ENCODE assay signal across 8 cellular contexts in the genomic region with DNA sequence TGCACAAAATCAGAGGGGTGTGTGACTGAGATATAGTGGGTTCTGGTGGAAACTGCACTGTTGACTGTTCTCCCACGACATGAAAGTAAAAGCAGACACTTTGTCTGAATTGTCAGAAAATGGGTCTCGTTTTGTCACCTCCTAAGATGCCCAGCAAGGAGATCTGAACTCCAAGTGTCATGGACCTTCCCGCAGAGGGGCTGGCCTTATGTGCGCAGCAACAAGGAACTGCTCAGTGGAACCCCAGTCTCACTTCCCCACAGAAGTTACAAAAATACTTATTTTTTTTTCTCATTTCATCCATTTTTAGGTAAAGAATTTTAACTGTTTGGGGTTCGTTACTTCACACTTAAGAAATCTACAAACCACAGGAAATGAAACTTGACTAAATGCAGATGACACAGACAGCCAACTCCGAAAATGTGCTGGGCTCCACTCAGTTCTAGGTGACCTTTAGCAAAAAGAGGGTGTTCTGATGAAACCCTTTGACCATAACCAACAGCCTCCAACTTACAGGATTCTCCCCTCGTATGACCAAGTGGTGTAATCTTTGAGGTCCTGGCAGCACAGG.
A peak's percentile ranks its signal among the peaks of the same experiment; 100 is the strongest.
DNase-seq lines count a peak whose midpoint lies in the region; ATAC-seq, FAIRE-seq and TF ChIP-seq lines count a peak whose summit lies in the region.

No MANE protein-coding gene starts in this region.

- no peak for TF ChIP-seq RAD21 in HepG2 (CRISPR knock-in tag; IDR thresholded peaks at IDR 0.05)

- in situ Hi-C loops in HepG2 (cut with HindIII; ENCODE audit: extremely low pct_ligation_motif_present, low pct_unique_long_range_greater_than_20kb), result no loop called here

- peak overlapping the region; percentile 64 for H3K4me3 Mint-ChIP-seq in activated CD4-positive, alpha-beta T cell treated with anti-CD3 and anti-CD28 coated beads, Interleukin-2, amount 10 ng/mL, durations not matched to agents 24 days and 14 days

- H3K14ac ChIP-seq in mesenchymal stem cell (ENCODE audit: low read length in 2 of 2), result no peak overlapping the region

- BruUV-seq in HepG2 (replicated peaks; lab: Mats Ljungman, UMichigan), result no TSS peak

- H4K20me1 ChIP-seq in HepG2 (ENCODE audit: insufficient read depth, low read length), result no peaks in the 10 kb centered on the region

- peak overlapping the region; percentile 92 for H3K27ac Mint-ChIP-seq in activated CD4-positive, alpha-beta T cell treated with anti-CD3 and anti-CD28 coated beads, Interleukin-2, amount 10 ng/mL, durations not matched to agents 24 days and 14 days

- H3K18ac ChIP-seq in mesenchymal stem cell (ENCODE audit: low read depth in 1 of 2, low read length in 2 of 2), result no peak overlapping the region

- H3K79me1 ChIP-seq in mesenchymal stem cell (replicated peaks; ENCODE audit: low read length, poor library complexity, severe bottlenecking), result no peaks in the 10 kb centered on the region

- H2BK5ac ChIP-seq in mesenchymal stem cell (ENCODE audit: low read depth, low read length, poor library complexity, severe bottlenecking), result no peak overlapping the region

- H2BK15ac ChIP-seq in mesenchymal stem cell (ENCODE audit: low read depth, poor library complexity, severe bottlenecking), result no peak overlapping the region

- peaks cover 7% of the 10 kb centered on the region for H3K36me3 Mint-ChIP-seq in activated CD4-positive, alpha-beta T cell treated with anti-CD3 and anti-CD28 coated beads, Interleukin-2, amount 10 ng/mL, durations not matched to agents 24 days and 14 days (ENCODE audit: low read depth)

- no peaks in the 10 kb centered on the region for H3K27me3 ChIP-seq in right lobe of liver
- H3K27me3 ChIP-seq in HepG2 (ENCODE audit: control insufficient read depth in 1 of 2, insufficient read depth in 2 of 2, low read length in 2 of 2), result peaks cover 0 to 20% of the 10 kb centered on the region in 2 experiments; a peak in 1 of 5 replicates
- no peaks in the 10 kb centered on the region for H3K27me3 ChIP-seq in mesenchymal stem cell (ENCODE audit: control insufficient read depth in 1 of 2, insufficient read depth in 1 of 2, low read length in 2 of 2)

- intact Hi-C loops in right lobe of liver (cut with DNase I) (no loop called here), HepG2 (cut with micrococcal nuclease; ENCODE audit: unreplicated experiment) (no loop called here)
- intact Hi-C loops in activated CD4-positive, alpha-beta T cell treated with anti-CD3 and anti-CD28 coated beads, Interleukin-2, amount 10 ng/mL, durations not matched to agents 24 days and 14 days (cut with micrococcal nuclease), result loop anchor here (1.0 to 10.0 kb wide), 9 partner anchors 11 to 475 kb away; partner anchors contain the start of genes CDNF, DCLRE1C, HSPA14 and MEIG1

- CTCF ChIA-PET in HepG2 (lab: Yijun Ruan, JAX; ENCODE audit: low intra/inter-chr PET ratio, low total read pairs), result no interaction called here

- peaks cover 11% of the 10 kb centered on the region for H3K9me3 Mint-ChIP-seq in activated CD4-positive, alpha-beta T cell treated with anti-CD3 and anti-CD28 coated beads, Interleukin-2, amount 10 ng/mL, durations not matched to agents 24 days and 14 days

- no peaks in the 10 kb centered on the region for H3K79me2 ChIP-seq in HepG2 (ENCODE audit: insufficient read depth, low read length)

- H3K23ac ChIP-seq in mesenchymal stem cell (ENCODE audit: low read length in 2 of 2), result no peak overlapping the region

- H3K4me1 ChIP-seq in right lobe of liver (peaks cover 0 to 4% (median 0%) of the 10 kb centered on the region in 4 donors), HepG2 (ENCODE audit: insufficient read depth, low read length) (no peaks in the 10 kb centered on the region), mesenchymal stem cell (ENCODE audit: control insufficient read depth, insufficient read depth, low read depth, low read length) (peaks cover 4% of the 10 kb centered on the region)

- H3K36me3 ChIP-seq in right lobe of liver, result no peaks in the 10 kb centered on the region
- H3K36me3 ChIP-seq in HepG2 (replicated peaks in 1 of 2; ENCODE audit: control insufficient read depth in 1 of 2, insufficient read depth in 2 of 2, low read length in 2 of 2), result no peaks in the 10 kb centered on the region
- H3K36me3 ChIP-seq in mesenchymal stem cell (ENCODE audit: control insufficient read depth in 1 of 2, insufficient read depth in 2 of 2, low read depth in 1 of 2, low read length in 2 of 2), result no peaks in the 10 kb centered on the region

- TF ChIP-seq POLR2A in right lobe of liver (IDR thresholded peaks at IDR 0.05) (no peak), HepG2 (IDR thresholded peaks at IDR 0.05; ENCODE audit: insufficient read depth in 1 of 2, low read depth in 2 of 2, low read length in 2 of 2) (no peak)

- H2BK120ac ChIP-seq in mesenchymal stem cell (ENCODE audit: low read depth, low read length), result no peak overlapping the region

- H3K4ac ChIP-seq in mesenchymal stem cell (ENCODE audit: low read depth in 1 of 2, low read length in 2 of 2), result no peak overlapping the region

- no peak overlapping the region for H4K91ac ChIP-seq in mesenchymal stem cell (ENCODE audit: low read length)

- no peaks in the 10 kb centered on the region for H3K9me3 ChIP-seq in right lobe of liver
- no peaks in the 10 kb centered on the region for H3K9me3 ChIP-seq in HepG2 (ENCODE audit: low read length)
- H3K9me3 ChIP-seq in mesenchymal stem cell (ENCODE audit: control insufficient read depth, low read length), result no peaks in the 10 kb centered on the region

- FAIRE-seq in HepG2 (lab: Jason Lieb, UNC), result no peak

- H2AK5ac ChIP-seq in mesenchymal stem cell (ENCODE audit: low read length, severe bottlenecking), result no peak overlapping the region

- H3K4me2 ChIP-seq in HepG2 (ENCODE audit: low read depth, low read length) (no peak overlapping the region), mesenchymal stem cell (ENCODE audit: low read length, poor library complexity, severe bottlenecking) (no peak overlapping the region)

- TF ChIP-seq EP300 in HepG2 (IDR thresholded peaks at IDR 0.05; ENCODE audit: low read depth in 2 of 2, low read length in 2 of 2) (no peak), HepG2 (CRISPR knock-in tag; IDR thresholded peaks at IDR 0.05; ENCODE audit: borderline replicate concordance) (no peak)

- H2BK12ac ChIP-seq in mesenchymal stem cell (ENCODE audit: low read length in 2 of 2), result peak overlapping the region in 1 of 2 experiments; percentile 15

- DNase-seq in right lobe of liver, result peak in 2 of 3 donors; percentile 30 to 60
- no peak for DNase-seq in HepG2 (ENCODE audit: low spot score)
- peak; percentile 89 for DNase-seq in activated CD4-positive, alpha-beta T cell treated with anti-CD3 and anti-CD28 coated beads, Interleukin-2, amount 10 ng/mL, durations not matched to agents 24 days and 14 days
- peak; percentile 2 for DNase-seq in midbrain (lab: John Stamatoyannopoulos, UW)
- no peak for DNase-seq in mesenchymal stem cell
- no peak for DNase-seq in UCSD-AML1 (lab: John Stamatoyannopoulos, UW; ENCODE audit: unreplicated experiment)
- DNase-seq in retina, result no peak

- 63% methylated on average over 7 of the region's 7 CpGs for WGBS in right lobe of liver (ENCODE audit: insufficient coverage, low coverage, low lambda C conversion rate, missing lambda C conversion rate)
- WGBS in HepG2 (ENCODE audit: low lambda C conversion rate), result 33% methylated on average over 7 of the region's 7 CpGs
- 75% methylated on average over 6 of the region's 7 CpGs for WGBS in mesenchymal stem cell

- H3K27me3 Mint-ChIP-seq in activated CD4-positive, alpha-beta T cell treated with anti-CD3 and anti-CD28 coated beads, Interleukin-2, amount 10 ng/mL, durations not matched to agents 24 days and 14 days, result no peaks in the 10 kb centered on the region

- no peak overlapping the region for H3K9ac ChIP-seq in HepG2 (ENCODE audit: insufficient read depth, low read depth, low read length)
- no peak overlapping the region for H3K9ac ChIP-seq in mesenchymal stem cell (ENCODE audit: low read length)

- no peak overlapping the region for H4K8ac ChIP-seq in mesenchymal stem cell (ENCODE audit: low read length)

- peaks cover 60% of the 10 kb centered on the region for H3K4me1 Mint-ChIP-seq in activated CD4-positive, alpha-beta T cell treated with anti-CD3 and anti-CD28 coated beads, Interleukin-2, amount 10 ng/mL, durations not matched to agents 24 days and 14 days

- no peak for TF ChIP-seq CTCF in right lobe of liver (IDR thresholded peaks at IDR 0.05)
- no peak for TF ChIP-seq CTCF in HepG2 (CRISPR knock-in tag; IDR thresholded peaks at IDR 0.05)

- no peak overlapping the region for H2AFZ ChIP-seq in HepG2 (ENCODE audit: low read length)
- H2AFZ ChIP-seq in mesenchymal stem cell (ENCODE audit: low read depth, low read length), result no peak overlapping the region

- POLR2A ChIA-PET in HepG2 (lab: Yijun Ruan, JAX), result no interaction called here

- H3K27ac ChIP-seq in right lobe of liver (no peak overlapping the region), HepG2 (ENCODE audit: extremely low read length, insufficient read depth, low read length) (no peak overlapping the region), mesenchymal stem cell (ENCODE audit: low read length, poor library complexity, severe bottlenecking) (no peak overlapping the region)

- ATAC-seq in right lobe of liver (peak; percentile 66 to 80 (median 69)), HepG2 (no peak), HG03342 (IDR thresholded peaks at IDR 0.05; ENCODE audit: unreplicated experiment) (peak; percentile 81)

- H3K4me3 ChIP-seq in right lobe of liver (no peak overlapping the region), HepG2 (replicated peaks in 1 of 3; ENCODE audit: insufficient read depth in 1 of 3, low read depth in 2 of 3, low read length in 3 of 3) (no peak overlapping the region), mesenchymal stem cell (ENCODE audit: insufficient read depth in 1 of 2, low read depth in 1 of 2, low read length in 2 of 2) (no peak overlapping the region)

TF ChIP-seq in HepG2, 621 proteins besides CTCF, POLR2A, EP300 and RAD21:
- TF ChIP-seq ZNF878 (CRISPR knock-in tag; IDR thresholded peaks at IDR 0.05) (no peak), ATAD3A (CRISPR knock-in tag; IDR thresholded peaks at IDR 0.05) (no peak), MEIS1 (CRISPR knock-in tag; IDR thresholded peaks at IDR 0.05; ENCODE audit: borderline replicate concordance) (no peak), SIN3B (IDR thresholded peaks at IDR 0.05; ENCODE audit: low read length) (no peak), POLR2G (IDR thresholded peaks at IDR 0.05; ENCODE audit: low read depth, low read length) (no peak), EED (CRISPR knock-in tag; IDR thresholded peaks at IDR 0.05) (no peak), ZNF460 (CRISPR knock-in tag; IDR thresholded peaks at IDR 0.05; ENCODE audit: borderline replicate concordance) (no peak), ZBTB1 (CRISPR knock-in tag; IDR thresholded peaks at IDR 0.05; ENCODE audit: borderline replicate concordance) (no peak), SNRNP70 (IDR thresholded peaks at IDR 0.05; ENCODE audit: low read depth, low read length) (no peak)
- TF ChIP-seq, protein P1, sequence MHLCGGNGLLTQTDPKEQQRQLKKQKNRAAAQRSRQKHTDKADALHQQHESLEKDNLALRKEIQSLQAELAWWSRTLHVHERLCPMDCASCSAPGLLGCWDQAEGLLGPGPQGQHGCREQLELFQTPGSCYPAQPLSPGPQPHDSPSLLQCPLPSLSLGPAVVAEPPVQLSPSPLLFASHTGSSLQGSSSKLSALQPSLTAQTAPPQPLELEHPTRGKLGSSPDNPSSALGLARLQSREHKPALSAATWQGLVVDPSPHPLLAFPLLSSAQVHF (CRISPR knock-in tag; IDR thresholded peaks at IDR 0.05), result no peak

Comparison
In these comparisons a context has a peak if more than half of its experiments do, and no peak if none do; other contexts are left out.
1. DNase-seq: peak in right lobe of liver (2 of 3), activated CD4-positive, alpha-beta T cell treated with anti-CD3 and anti-CD28 coated beads, Interleukin-2, amount 10 ng/mL, durations not matched to agents 24 days and 14 days (single experiment) and midbrain (single experiment); none in HepG2 (single experiment), mesenchymal stem cell (single experiment), UCSD-AML1 (single experiment) and retina (single experiment).